Comparison of ENCODE assay signal across 15 cellular contexts in genomic region chr12:103780992-103781391, GRCh38.
"Had no signal": no experiment of that assay in that cellular context is flagged by ENCODE, and none has a peak within 500 bp of the region (broad histone marks: within the 10 kb centered on the region; RNA-seq: fewer than 3 reads in every experiment).

No MANE protein-coding gene starts in this region.

- H3K4me3 ChIP-seq: esophagus squamous epithelium, heart left ventricle, ovary, tibial artery had no signal

- ATAC-seq: effector memory CD8-positive, alpha-beta T cell; heart left ventricle; left colon; left ventricle myocardium superior; natural killer cell; right cardiac atrium; stimulated activated effector memory CD8-positive, alpha-beta T cell treated with anti-CD3 and anti-CD28 coated beads, Interleukin-12 subunit alpha, Interleukin-12 subunit beta, amount 100 ng/mL, for 72 hours; stimulated activated naive CD8-positive, alpha-beta T cell treated with anti-CD3 and anti-CD28 coated beads, Interleukin-15, Interleukin-2, amounts not matched to agents 100 U/mL and 50 U/mL, for 24 hours had no signal

- H3K27me3 ChIP-seq: esophagus squamous epithelium, heart left ventricle, ovary, tibial artery had no signal

- H3K9me3 ChIP-seq: esophagus squamous epithelium, heart left ventricle, ovary, tibial artery had no signal

- H3K27ac ChIP-seq: esophagus squamous epithelium, heart left ventricle, ovary, tibial artery had no signal

- H3K36me3 ChIP-seq: ovary had no signal

- DNase-seq: effector memory CD8-positive, alpha-beta T cell; esophagus squamous epithelium; foreskin fibroblast; heart left ventricle; hippocampal formation; left colon; left ventricle myocardium superior; natural killer cell; ovary; right cardiac atrium; stimulated activated CD4-positive, alpha-beta T cell treated with anti-CD3 and anti-CD28 coated beads, Interleukin-4, amount 100 ng/mL, for 1 hour; stimulated activated CD8-positive, alpha-beta memory T cell treated with anti-CD3 and anti-CD28 coated beads, Interleukin-4, amount 100 ng/mL, for 48 hours; stimulated activated naive CD8-positive, alpha-beta T cell treated with anti-CD3 and anti-CD28 coated beads, Interleukin-15, Interleukin-2, amounts not matched to agents 100 U/mL and 50 U/mL, for 24 hours; tibial artery had no signal
